Comparison of ENCODE assay signal across 1 cellular context in genomic region chr22:17172172-17172833, GRCh38.
TF ChIP-seq lines count a peak whose summit lies in the region.

No MANE protein-coding gene starts in this region.

TF ChIP-seq in HepG2, 621 proteins besides CTCF, POLR2A, EP300 and RAD21:
- no peak for TF ChIP-seq TBX2 (CRISPR knock-in tag; IDR thresholded peaks at IDR 0.05; ENCODE audit: borderline replicate concordance)
- no peak for TF ChIP-seq ZFX (CRISPR knock-in tag; IDR thresholded peaks at IDR 0.05; ENCODE audit: low read depth)
- no peak for TF ChIP-seq DMTF1 (CRISPR knock-in tag; IDR thresholded peaks at IDR 0.05)
- TF ChIP-seq ZNF326 (CRISPR knock-in tag; IDR thresholded peaks at IDR 0.05; ENCODE audit: borderline replicate concordance): no peak
- TF ChIP-seq ZNF34 (CRISPR knock-in tag; IDR thresholded peaks at IDR 0.05; ENCODE audit: borderline replicate concordance): 0 out of 2 replicates have a peak, but pooled peaks have one; percentile 6
